ENCODE assay signal across 15 cellular contexts in genomic region chr10:33675235-33675634, GRCh38.
DNase-seq lines count a peak whose midpoint lies in the region; TF ChIP-seq lines count a peak whose summit lies in the region.
"Had no signal": no experiment of that assay in that cellular context is flagged by ENCODE, and none has a peak within 500 bp of the region (broad histone marks: within the 10 kb centered on the region; RNA-seq: fewer than 3 reads in every experiment).

No MANE protein-coding gene starts in this region.

- intact Hi-C loops in testis (cut with DNase I; ENCODE audit: low total_unique reads) = no loop called here

- peak overlapping the region in 1 of 2 donors; percentile 20 for H3K27ac ChIP-seq in testis

- DNase-seq in HFFc6 (no peak), dermis blood vessel endothelial cell (peak; percentile 78), iris pigment epithelial cell (ENCODE audit: low read depth) (peak; percentile 34), NCI-H187 (lab: John Stamatoyannopoulos, UW) (no peak), testis (no peak), DMS153 treated with DMSO at 0.1 percent for 48 hours (lab: John Stamatoyannopoulos, UW; ENCODE audit: unreplicated experiment) (no peak)
- DNase-seq in activated T-cell treated with anti-CD3 and anti-CD28 coated beads, Interleukin-2, amount 50 U/mL, for 1 hour = no peak
- DNase-seq: activated CD4-positive, alpha-beta T cell treated with anti-CD3 and anti-CD28 coated beads for 48 hours; activated naive CD4-positive, alpha-beta T cell treated with anti-CD3 and anti-CD28 coated beads, Interleukin-2, amount 50 U/mL, for 16 hours; DMS 273 treated with DMSO at 0.1 percent for 48 hours; NCI-H1694; stimulated activated CD4-positive, alpha-beta T cell treated with anti-CD3 and anti-CD28 coated beads, Interleukin-1b, Interleukin-23, amount 100 ng/mL, for 48 hours; stimulated activated CD8-positive, alpha-beta memory T cell treated with anti-CD3 and anti-CD28 coated beads, Interleukin-4, amount 100 ng/mL, for 48 hours; T1000 had no signal

- WGBS in testis, 2 donors = 23 to 54% methylated on average over 6 of the region's 6 CpGs

- H3K9me3 ChIP-seq in skeletal muscle satellite cell (replicated peaks; ENCODE audit: low read length) (no peaks in the 10 kb centered on the region), testis (no peaks in the 10 kb centered on the region)

- H3K4me3 Mint-ChIP-seq in HFFc6 = peak overlapping the region; percentile 80; the same call in 1 of the 2 replicates

- H3K4me3 ChIP-seq in skeletal muscle satellite cell (ENCODE audit: low read length) (peak overlapping the region; percentile 60), testis (no peak overlapping the region)

- H3K9ac ChIP-seq in skeletal muscle satellite cell (ENCODE audit: low read depth, low read length) = peak overlapping the region; percentile 72

- H3K27me3 Mint-ChIP-seq in HFFc6 (ENCODE audit: insufficient read depth) = peaks cover 6% of the 10 kb centered on the region; the same call in 1 of the 2 replicates

- H3K9me3 Mint-ChIP-seq in HFFc6 = peaks cover 5% of the 10 kb centered on the region

- peaks cover 6% of the 10 kb centered on the region for H3K4me1 Mint-ChIP-seq in HFFc6 (ENCODE audit: low read depth)

- H3K27ac Mint-ChIP-seq in HFFc6 = peak overlapping the region; percentile 15; the same call in 1 of the 2 replicates

- TF ChIP-seq CTCF in HFFc6 (IDR thresholded peaks at IDR 0.05) (no peak), testis (IDR thresholded peaks at IDR 0.05) (no peak)

- H3K4me2 ChIP-seq in skeletal muscle satellite cell (ENCODE audit: low read length) = peak overlapping the region; percentile 87

- peaks cover 7% of the 10 kb centered on the region for H3K4me1 ChIP-seq in skeletal muscle satellite cell (ENCODE audit: control insufficient read depth, insufficient read depth, low read length)
- no peaks in the 10 kb centered on the region for H3K4me1 ChIP-seq in testis

- no peak for TF ChIP-seq POLR2A in testis (IDR thresholded peaks at IDR 0.05)

- H3K27me3 ChIP-seq in skeletal muscle satellite cell (ENCODE audit: control insufficient read depth, insufficient read depth, low read length) (no peaks in the 10 kb centered on the region), testis (no peaks in the 10 kb centered on the region)

- H3K36me3 ChIP-seq in skeletal muscle satellite cell (ENCODE audit: insufficient read depth, low read length) = no peaks in the 10 kb centered on the region
- no peaks in the 10 kb centered on the region for H3K36me3 ChIP-seq in testis (ENCODE audit: low read depth, missing control alignments)

- no peaks in the 10 kb centered on the region for H3K36me3 Mint-ChIP-seq in HFFc6 (ENCODE audit: low read depth)

Comparison
In these comparisons a context has a peak if more than half of its experiments do, and no peak if none do; other contexts are left out.
1. DNase-seq: peak in dermis blood vessel endothelial cell (single experiment) and iris pigment epithelial cell (single experiment); none in HFFc6 (single experiment), NCI-H187 (0 of 2), activated T-cell treated with anti-CD3 and anti-CD28 coated beads, Interleukin-2, amount 50 U/mL, for 1 hour (single experiment), testis (single experiment) and DMS153 treated with DMSO at 0.1 percent for 48 hours (single experiment).